In genomic region chr9:81122749-81123148, GRCh38 we compare ENCODE assay signal across 20 cellular contexts.
DNase-seq lines count a peak whose midpoint lies in the region; ATAC-seq and TF ChIP-seq lines count a peak whose summit lies in the region.
"Had no signal": no experiment of that assay in that cellular context is flagged by ENCODE, and none has a peak within 500 bp of the region (broad histone marks: within the 10 kb centered on the region; RNA-seq: fewer than 3 reads in every experiment).

No MANE protein-coding gene starts in this region.

- H3K4me3 ChIP-seq in neuronal stem cell (ENCODE audit: low read length in 2 of 2) = peak overlapping the region in 1 of 2 donors; percentile 33
- H3K4me3 ChIP-seq: BLaER1, GM12878 had no signal

- H3K9ac ChIP-seq in neuronal stem cell (ENCODE audit: low read depth, low read length, poor library complexity) = peak overlapping the region; percentile 50
- H3K9ac ChIP-seq: BLaER1 had no signal

- no peak overlapping the region for H2AFZ ChIP-seq in neuronal stem cell (ENCODE audit: low read length)

- H2BK15ac ChIP-seq in neuronal stem cell (ENCODE audit: low read length) = peak overlapping the region; percentile 72

- H4K91ac ChIP-seq in neuronal stem cell (ENCODE audit: low read depth, low read length, poor library complexity) = peak overlapping the region; percentile 82

- H2AK5ac ChIP-seq in neuronal stem cell (ENCODE audit: low read depth, low read length) = peak overlapping the region; percentile 99

- H3K4me1 ChIP-seq in neuronal stem cell (ENCODE audit: control insufficient read depth in 2 of 2, insufficient read depth in 1 of 2, low read depth in 1 of 2, low read length in 2 of 2) = peaks cover 0 to 1% of the 10 kb centered on the region in 2 donors

- peak overlapping the region; percentile 30 for H2BK12ac ChIP-seq in neuronal stem cell (ENCODE audit: low read length)

- H2BK120ac ChIP-seq in neuronal stem cell (ENCODE audit: low read depth, low read length) = no peak overlapping the region

- H3K9me3 Mint-ChIP-seq in natural killer cell treated with Interleukin-12 subunit alpha and Interleukin-12 subunit beta and Interleukin-15 and Interleukin-18, amount 100 ng/mL, for 72 hours = no peaks in the 10 kb centered on the region
- H3K9me3 Mint-ChIP-seq in natural killer cell = peaks cover 2 to 4% of the 10 kb centered on the region in 2 donors
- no peaks in the 10 kb centered on the region for H3K9me3 Mint-ChIP-seq in stimulated activated memory B cell treated with anti-CD40 and anti-IgM and Interleukin-4, amounts not matched to agents 10 μg/mL and 1 μg/mL and 100 μg/mL, for 72 hours

- H3K27ac ChIP-seq in neuronal stem cell (replicated peaks; ENCODE audit: low read length) = no peak overlapping the region
- H3K27ac ChIP-seq: 22Rv1, BLaER1, C4-2B had no signal

- H2BK5ac ChIP-seq in neuronal stem cell (ENCODE audit: low read length) = peak overlapping the region; percentile 83

- peak overlapping the region; percentile 86 for H4K8ac ChIP-seq in neuronal stem cell (ENCODE audit: low read depth, low read length)

- H3K79me1 ChIP-seq in neuronal stem cell (ENCODE audit: low read depth, low read length) = no peaks in the 10 kb centered on the region

- H3K27me3 ChIP-seq in neuronal stem cell (ENCODE audit: control insufficient read depth in 3 of 3, insufficient read depth in 3 of 3, low read depth in 1 of 3, low read length in 3 of 3) = no peaks in the 10 kb centered on the region
- H3K27me3 ChIP-seq: BLaER1 had no signal

- no peak for TF ChIP-seq CTCF in natural killer cell (IDR thresholded peaks at IDR 0.05)

- no CpG with 5 or more reads among the region's 2 CpGs for WGBS in neuronal stem cell (ENCODE audit: extremely low coverage in 2 of 2, insufficient read length in 2 of 2, insufficient replicate concordance in 1 of 2), 2 donors

- H3K4me3 Mint-ChIP-seq in natural killer cell treated with Interleukin-12 subunit alpha and Interleukin-12 subunit beta and Interleukin-15 and Interleukin-18, amount 100 ng/mL, for 72 hours = no peak overlapping the region
- H3K4me3 Mint-ChIP-seq in natural killer cell = no peak overlapping the region
- H3K4me3 Mint-ChIP-seq in stimulated activated memory B cell treated with anti-CD40 and anti-IgM and Interleukin-4, amounts not matched to agents 10 μg/mL and 1 μg/mL and 100 μg/mL, for 72 hours = no peak overlapping the region
- H3K4me3 Mint-ChIP-seq: B cell; CD4-positive, CD25-positive, alpha-beta regulatory T cell; CD8-positive, alpha-beta memory T cell had no signal

- H3K36me3 ChIP-seq in neuronal stem cell (replicated peaks in 1 of 2; ENCODE audit: control insufficient read depth in 2 of 2, insufficient read depth in 2 of 2, low read length in 2 of 2) = no peaks in the 10 kb centered on the region
- H3K36me3 ChIP-seq: BLaER1 had no signal

- H3K36me3 Mint-ChIP-seq in natural killer cell treated with Interleukin-12 subunit alpha and Interleukin-12 subunit beta and Interleukin-15 and Interleukin-18, amount 100 ng/mL, for 72 hours = no peaks in the 10 kb centered on the region
- H3K36me3 Mint-ChIP-seq in natural killer cell = no peaks in the 10 kb centered on the region
- no peaks in the 10 kb centered on the region for H3K36me3 Mint-ChIP-seq in stimulated activated memory B cell treated with anti-CD40 and anti-IgM and Interleukin-4, amounts not matched to agents 10 μg/mL and 1 μg/mL and 100 μg/mL, for 72 hours
- H3K36me3 Mint-ChIP-seq: CD4-positive, CD25-positive, alpha-beta regulatory T cell; CD8-positive, alpha-beta memory T cell had no signal

- no peaks in the 10 kb centered on the region for H3K27me3 Mint-ChIP-seq in natural killer cell treated with Interleukin-12 subunit alpha and Interleukin-12 subunit beta and Interleukin-15 and Interleukin-18, amount 100 ng/mL, for 72 hours
- no peaks in the 10 kb centered on the region for H3K27me3 Mint-ChIP-seq in natural killer cell (ENCODE audit: low read depth in 2 of 2)
- H3K27me3 Mint-ChIP-seq in stimulated activated memory B cell treated with anti-CD40 and anti-IgM and Interleukin-4, amounts not matched to agents 10 μg/mL and 1 μg/mL and 100 μg/mL, for 72 hours = peaks cover 4% of the 10 kb centered on the region
- H3K27me3 Mint-ChIP-seq: CD4-positive, CD25-positive, alpha-beta regulatory T cell; CD8-positive, alpha-beta memory T cell had no signal

- H3K23ac ChIP-seq in neuronal stem cell (ENCODE audit: low read depth, low read length, poor library complexity) = no peak overlapping the region

- no peaks in the 10 kb centered on the region for H3K4me1 Mint-ChIP-seq in natural killer cell treated with Interleukin-12 subunit alpha and Interleukin-12 subunit beta and Interleukin-15 and Interleukin-18, amount 100 ng/mL, for 72 hours (ENCODE audit: low read depth in 2 of 2)
- no peaks in the 10 kb centered on the region for H3K4me1 Mint-ChIP-seq in natural killer cell
- peaks cover 12% of the 10 kb centered on the region for H3K4me1 Mint-ChIP-seq in stimulated activated memory B cell treated with anti-CD40 and anti-IgM and Interleukin-4, amounts not matched to agents 10 μg/mL and 1 μg/mL and 100 μg/mL, for 72 hours
- H3K4me1 Mint-ChIP-seq: CD4-positive, CD25-positive, alpha-beta regulatory T cell; CD8-positive, alpha-beta memory T cell had no signal

- H3K14ac ChIP-seq in neuronal stem cell (ENCODE audit: low read length) = peak overlapping the region; percentile 63

- H3K9me3 ChIP-seq in neuronal stem cell (replicated peaks in 1 of 2; ENCODE audit: control insufficient read depth in 2 of 2, insufficient read depth in 1 of 2, low read depth in 1 of 2, low read length in 2 of 2) = peaks cover 0 to 2% of the 10 kb centered on the region in 2 donors

- no peak overlapping the region for H3K4me2 ChIP-seq in neuronal stem cell (ENCODE audit: insufficient read depth, low read length, poor library complexity, severe bottlenecking)
- H3K4me2 ChIP-seq: BLaER1 had no signal

- no peak overlapping the region for H3K4ac ChIP-seq in neuronal stem cell (ENCODE audit: low read length)

- H3K18ac ChIP-seq in neuronal stem cell (ENCODE audit: low read length) = peak overlapping the region; percentile 91

- no peak for DNase-seq in natural killer cell treated with Interleukin-12 subunit alpha and Interleukin-12 subunit beta and Interleukin-15 and Interleukin-18, amount 100 ng/mL, for 72 hours (ENCODE audit: low spot score)
- no peak for DNase-seq in natural killer cell
- DNase-seq in neuronal stem cell (ENCODE audit: low spot score) = no peak
- DNase-seq: CD4-positive, CD25-positive, alpha-beta regulatory T cell; CD8-positive, alpha-beta memory T cell; DMS 273 treated with DMSO at 0.1 percent for 48 hours; DMS79; EL; GDM1; GOT3; H7; HCEC 1CT had no signal

- H3K27ac Mint-ChIP-seq in natural killer cell treated with Interleukin-12 subunit alpha and Interleukin-12 subunit beta and Interleukin-15 and Interleukin-18, amount 100 ng/mL, for 72 hours = no peak overlapping the region
- no peak overlapping the region for H3K27ac Mint-ChIP-seq in natural killer cell
- no peak overlapping the region for H3K27ac Mint-ChIP-seq in stimulated activated memory B cell treated with anti-CD40 and anti-IgM and Interleukin-4, amounts not matched to agents 10 μg/mL and 1 μg/mL and 100 μg/mL, for 72 hours
- H3K27ac Mint-ChIP-seq: B cell; CD4-positive, CD25-positive, alpha-beta regulatory T cell; CD8-positive, alpha-beta memory T cell had no signal

- intact Hi-C loops in natural killer cell (cut with micrococcal nuclease) = no loop called here

- peak; percentile 15 to 33 for ATAC-seq in natural killer cell treated with Interleukin-12 subunit alpha and Interleukin-12 subunit beta and Interleukin-15 and Interleukin-18, amount 100 ng/mL, for 72 hours
- ATAC-seq in natural killer cell = no peak
- ATAC-seq in stimulated activated memory B cell treated with anti-CD40 and anti-IgM and Interleukin-4, amounts not matched to agents 10 μg/mL and 1 μg/mL and 100 μg/mL, for 72 hours = peak; percentile 56
- no peak for ATAC-seq in HG03442 (IDR thresholded peaks at IDR 0.05; ENCODE audit: unreplicated experiment)
- ATAC-seq in GM18907 (IDR thresholded peaks at IDR 0.05; ENCODE audit: unreplicated experiment) = no peak
- ATAC-seq: GM12878 had no signal

Comparison
In these comparisons a context has a peak if more than half of its experiments do, and no peak if none do; other contexts are left out.
1. ATAC-seq: peak in natural killer cell treated with Interleukin-12 subunit alpha and Interleukin-12 subunit beta and Interleukin-15 and Interleukin-18, amount 100 ng/mL, for 72 hours (2 of 2) and stimulated activated memory B cell treated with anti-CD40 and anti-IgM and Interleukin-4, amounts not matched to agents 10 μg/mL and 1 μg/mL and 100 μg/mL, for 72 hours (single experiment); none in natural killer cell (0 of 3), HG03442 (single experiment) and GM18907 (single experiment).